Comparison of ENCODE assay signal across 20 cellular contexts in genomic region chr11:86570020-86570419, GRCh38.
DNase-seq lines count a peak whose midpoint lies in the region; ATAC-seq and TF ChIP-seq lines count a peak whose summit lies in the region.
"Had no signal": no experiment of that assay in that cellular context is flagged by ENCODE, and none has a peak within 500 bp of the region (broad histone marks: within the 10 kb centered on the region; RNA-seq: fewer than 3 reads in every experiment).

No MANE protein-coding gene starts in this region.

- no peak overlapping the region for H3K4me3 Mint-ChIP-seq in nephron
- H3K4me3 Mint-ChIP-seq: central memory CD8-positive, alpha-beta T cell; endodermal cell; naive B cell had no signal

- H3K4me1 ChIP-seq in heart right ventricle = peaks cover 0 to 36% (median 15%) of the 10 kb centered on the region in 9 donors
- H3K4me1 ChIP-seq: BE2C, suprapubic skin had no signal

- no peak for TF ChIP-seq RAD21 in Ishikawa (IDR thresholded peaks at IDR 0.05; ENCODE audit: low read depth)

- no peaks in the 10 kb centered on the region for H3K36me3 ChIP-seq in heart right ventricle
- H3K36me3 ChIP-seq: BE2C, suprapubic skin had no signal

- peak; percentile 92 for DNase-seq in DMS53 (lab: John Stamatoyannopoulos, UW)
- DNase-seq in dermis blood vessel endothelial cell = peak; percentile 45
- no peak for DNase-seq in heart right ventricle
- DNase-seq in NCI-H1092 (lab: John Stamatoyannopoulos, UW) = no peak
- DNase-seq: activated CD4-positive, alpha-beta T cell treated with anti-CD3 and anti-CD28 coated beads for 4 hours; activated CD8-positive, alpha-beta memory T cell treated with anti-CD3 and anti-CD28 coated beads, Interleukin-2, amount 50 U/mL, for 4 hours; activated gamma-delta T cell treated with Interleukin-2 at 50 U/mL for 16 hours; amygdala; BE2C; endodermal cell; GOT3; naive B cell; NCI-H1694; NCI-H446; posterior cingulate gyrus had no signal

- H3K27ac Mint-ChIP-seq in nephron = peak overlapping the region; percentile 13 to 20 (median 15)
- H3K27ac Mint-ChIP-seq: endodermal cell had no signal

- no peaks in the 10 kb centered on the region for H3K36me3 Mint-ChIP-seq in nephron (ENCODE audit: low read depth)
- H3K36me3 Mint-ChIP-seq: naive B cell had no signal

- no peak overlapping the region for H3K27ac ChIP-seq in heart right ventricle
- H3K27ac ChIP-seq: suprapubic skin had no signal

- TF ChIP-seq CTCF in nephron (IDR thresholded peaks at IDR 0.05; ENCODE audit: unreplicated experiment in 3 of 3) = no peak
- TF ChIP-seq CTCF in heart right ventricle (IDR thresholded peaks at IDR 0.05) = no peak

- 78 to 81% methylated on average over 5 of the region's 5 CpGs for WGBS in heart right ventricle, 2 donors

- TF ChIP-seq EP300 in Ishikawa (IDR thresholded peaks at IDR 0.05; ENCODE audit: borderline replicate concordance) = peak; percentile 62; the same call in 1 of the 2 replicates

- no peaks in the 10 kb centered on the region for H3K9me3 ChIP-seq in heart right ventricle
- H3K9me3 ChIP-seq: BE2C, suprapubic skin had no signal

- H3K27me3 ChIP-seq in heart right ventricle = no peaks in the 10 kb centered on the region
- H3K27me3 ChIP-seq: BE2C, suprapubic skin had no signal

- peaks cover 30% of the 10 kb centered on the region for H3K4me1 Mint-ChIP-seq in nephron
- H3K4me1 Mint-ChIP-seq: central memory CD8-positive, alpha-beta T cell; naive B cell had no signal

- no peak for ATAC-seq in heart right ventricle
- ATAC-seq in HG02798 (IDR thresholded peaks at IDR 0.05; ENCODE audit: poor library complexity, unreplicated experiment) = no peak

- peaks cover 12% of the 10 kb centered on the region for H3K27me3 Mint-ChIP-seq in nephron (ENCODE audit: low read depth)
- H3K27me3 Mint-ChIP-seq: central memory CD8-positive, alpha-beta T cell; naive B cell had no signal

- H3K4me3 ChIP-seq in heart right ventricle = no peak overlapping the region
- H3K4me3 ChIP-seq: suprapubic skin had no signal

- intact Hi-C loops in heart right ventricle (cut with DNase I) = no loop called here

- H3K9me3 Mint-ChIP-seq in nephron = peaks cover 4% of the 10 kb centered on the region
- H3K9me3 Mint-ChIP-seq: central memory CD8-positive, alpha-beta T cell; endodermal cell had no signal

TF ChIP-seq in Ishikawa, 13 proteins besides CTCF, POLR2A, EP300 and RAD21:
- 0 out of 2 replicates have a peak, but pooled peaks have one; percentile 5 for TF ChIP-seq MAX (IDR thresholded peaks at IDR 0.05)
- TF ChIP-seq EGR1 (IDR thresholded peaks at IDR 0.05) = no peak
- no peak for TF ChIP-seq REST (IDR thresholded peaks at IDR 0.05; ENCODE audit: low read depth)
- peak; percentile 37; the same call in 1 of the 2 replicates for TF ChIP-seq TEAD4 (IDR thresholded peaks at IDR 0.05)
- peak; percentile 68; the same call in 1 of the 2 replicates for TF ChIP-seq TCF12 (IDR thresholded peaks at IDR 0.05; ENCODE audit: low read depth)
- 0 out of 2 replicates have a peak, but pooled peaks have one; percentile 15 for TF ChIP-seq CEBPB (IDR thresholded peaks at IDR 0.05)
TF ChIP-seq in Ishikawa: peak in this region for 4.

Comparison
In these comparisons a context has a peak if more than half of its experiments do, and no peak if none do; other contexts are left out.
1. DNase-seq: peak in DMS53 (single experiment) and dermis blood vessel endothelial cell (single experiment); none in heart right ventricle (0 of 2) and NCI-H1092 (single experiment).